In genomic region chr12:108635997-108636808, GRCh38 we compare ENCODE assay signal across 11 cellular contexts. TPM values are rescaled to one million over a fixed set of nuclear protein-coding genes. Genes with fewer than 3 reads are reported as not detected.
DNase-seq lines count a peak whose midpoint lies in the region; ATAC-seq and TF ChIP-seq lines count a peak whose summit lies in the region.
"Had no signal": no experiment of that assay in that cellular context is flagged by ENCODE, and none has a peak within 500 bp of the region (broad histone marks: within the 10 kb centered on the region; RNA-seq: fewer than 3 reads in every experiment).

No MANE protein-coding gene starts in this region.

- no peaks in the 10 kb centered on the region for H3K9me3 Mint-ChIP-seq in CD8-positive, alpha-beta T cell
- H3K9me3 Mint-ChIP-seq: endodermal cell had no signal

- peaks cover 59% of the 10 kb centered on the region for H3K4me1 Mint-ChIP-seq in CD8-positive, alpha-beta T cell (ENCODE audit: low read depth)

- H3F3A ChIP-seq in SU-DHL-6 (ENCODE audit: insufficient read depth): peaks cover 44% of the 10 kb centered on the region

- peaks cover 22% of the 10 kb centered on the region for H3K36me3 Mint-ChIP-seq in CD8-positive, alpha-beta T cell

- ATAC-seq in CD8-positive, alpha-beta T cell: no peak
- ATAC-seq in GM21381 (IDR thresholded peaks at IDR 0.05; ENCODE audit: unreplicated experiment) (peak; percentile 0), left lung (peak; percentile 50), GM21526 (IDR thresholded peaks at IDR 0.05; ENCODE audit: low FRiP score, unreplicated experiment) (no peak), HG03175 (IDR thresholded peaks at IDR 0.05; ENCODE audit: unreplicated experiment) (no peak)

- H3K9me3 ChIP-seq in CD8-positive, alpha-beta T cell (ENCODE audit: low read length): no peaks in the 10 kb centered on the region
- no peaks in the 10 kb centered on the region for H3K9me3 ChIP-seq in SU-DHL-6 (ENCODE audit: insufficient read depth, low read length)
- H3K9me3 ChIP-seq in left lung: no peaks in the 10 kb centered on the region
- H3K9me3 ChIP-seq: uterus had no signal

- H2AFZ ChIP-seq in SU-DHL-6 (ENCODE audit: low read depth, low read length, severe bottlenecking): no peak overlapping the region

- POLR2A ChIA-PET in CD8-positive, alpha-beta T cell (lab: Charles Lee): interaction anchor here (0.5 to 6.2 kb wide), 11 partner anchors 10 to 74 kb away, joined by 3 to 80 read pairs (median 5); partner anchors contain the start of genes ISCU and SART3

- H3K27me3 ChIP-seq in CD8-positive, alpha-beta T cell (ENCODE audit: insufficient read depth, low read length): no peaks in the 10 kb centered on the region
- H3K27me3 ChIP-seq in SU-DHL-6 (ENCODE audit: low read length) (no peaks in the 10 kb centered on the region; the same call in 1 of the 2 replicates), left lung (no peaks in the 10 kb centered on the region)
- H3K27me3 ChIP-seq: uterus had no signal

- no peak for TF ChIP-seq CTCF in CD8-positive, alpha-beta T cell (IDR thresholded peaks at IDR 0.05)
- TF ChIP-seq CTCF in SU-DHL-6 (IDR thresholded peaks at IDR 0.05; ENCODE audit: insufficient read depth, low read length, poor library complexity, severe bottlenecking): no peak
- TF ChIP-seq CTCF in left lung (IDR thresholded peaks at IDR 0.05): no peak

- H3K27me3 Mint-ChIP-seq in CD8-positive, alpha-beta T cell (ENCODE audit: low read depth): no peaks in the 10 kb centered on the region

- no peaks in the 10 kb centered on the region for H3K9me2 ChIP-seq in SU-DHL-6 (replicated peaks; ENCODE audit: insufficient read depth, low read length)

- CTCF ChIA-PET in CD8-positive, alpha-beta T cell (lab: Charles Lee): interaction anchor here (0.9 to 15.9 kb wide), 8 partner anchors 14 to 463 kb away, joined by 3 to 281 read pairs (median 50); partner anchors contain the start of genes ISCU and SART3

- no peaks in the 10 kb centered on the region for H4K20me1 ChIP-seq in SU-DHL-6 (ENCODE audit: low read depth, low read length)

- peak overlapping the region; percentile 100 for H3K27ac Mint-ChIP-seq in CD8-positive, alpha-beta T cell
- H3K27ac Mint-ChIP-seq: endodermal cell had no signal

- intact Hi-C loops in CD8-positive, alpha-beta T cell (cut with DNase I, micrococcal nuclease): loop anchor here (1.0 to 10.0 kb wide), 4 partner anchors 99 to 459 kb away; partner anchors contain the start of genes ALKBH2 (in 1 of the 2), CORO1C (in 1 of the 2), SSH1 (in 1 of the 2) and UNG (in 1 of the 2)
- intact Hi-C loops in left lung (cut with DNase I): no loop called here

- peak overlapping the region; percentile 100 for H3K4me3 Mint-ChIP-seq in CD8-positive, alpha-beta T cell
- H3K4me3 Mint-ChIP-seq: endodermal cell had no signal

- peak overlapping the region; percentile 91 for H3K27ac ChIP-seq in CD8-positive, alpha-beta T cell (ENCODE audit: low read depth, low read length)
- H3K27ac ChIP-seq in SU-DHL-6 (ENCODE audit: low read depth, low read length): peak overlapping the region; percentile 96
- peak overlapping the region; percentile 84 to 94 for H3K27ac ChIP-seq in left lung
- H3K27ac ChIP-seq: uterus had no signal

- H3K36me3 ChIP-seq in CD8-positive, alpha-beta T cell (ENCODE audit: insufficient read depth, low read length): no peaks in the 10 kb centered on the region
- H3K36me3 ChIP-seq in SU-DHL-6 (ENCODE audit: low read length): no peaks in the 10 kb centered on the region
- no peaks in the 10 kb centered on the region for H3K36me3 ChIP-seq in left lung
- H3K36me3 ChIP-seq: uterus had no signal

- no peak overlapping the region for H3K9ac ChIP-seq in SU-DHL-6 (ENCODE audit: low read length)

- peaks cover 49% of the 10 kb centered on the region for H3K4me1 ChIP-seq in CD8-positive, alpha-beta T cell (ENCODE audit: insufficient read depth, low read length)
- H3K4me1 ChIP-seq in left lung: peaks cover 18 to 82% of the 10 kb centered on the region in 2 donors

- peak in 1 of 7 experiments; percentile 39 for DNase-seq in CD8-positive, alpha-beta T cell
- DNase-seq in left lung: no peak
- no peak for DNase-seq in stimulated activated CD4-positive, alpha-beta T cell treated with anti-CD3 and anti-CD28 coated beads, Interleukin-4, amount 100 ng/mL, for 24 hours
- no peak for DNase-seq in stimulated activated naive CD4-positive, alpha-beta T cell treated with Interleukin-2 at 50 U/mL for 16 hours (lab: John Stamatoyannopoulos, UW)
- DNase-seq: NCI-H446, uterus had no signal

- H3K4me2 ChIP-seq in SU-DHL-6 (ENCODE audit: low read depth, low read length, poor library complexity, severe bottlenecking): peak overlapping the region; percentile 64

- no peaks in the 10 kb centered on the region for H3K79me2 ChIP-seq in SU-DHL-6 (ENCODE audit: insufficient read depth, low read length)

- H3K4me3 ChIP-seq in CD8-positive, alpha-beta T cell (ENCODE audit: low read depth, low read length): peak overlapping the region; percentile 71
- H3K4me3 ChIP-seq in SU-DHL-6 (ENCODE audit: insufficient read depth, low read length, poor library complexity, severe bottlenecking) (peak overlapping the region; percentile 13), left lung (no peak overlapping the region)
- H3K4me3 ChIP-seq: uterus had no signal

RNA-seq across cellular contexts. Expression of gene SELPLG, which starts 2.5 kb away (rescaled TPM):
- 10 to 100 TPM; 30.4 to 32.3 TPM for total RNA-seq in CD8-positive, alpha-beta T cell
- total RNA-seq in left lung: 10 to 100 TPM; 28.3 to 61.0 TPM

RNA-seq across cellular contexts. Expression of gene TMEM119, which starts 38.3 kb away (rescaled TPM):
- total RNA-seq in CD8-positive, alpha-beta T cell: 1 to 10 TPM; 1.2 to 1.9 TPM
- 10 to 100 TPM; 50.5 to 90.9 TPM for total RNA-seq in left lung

Comparison
In these comparisons a context has a peak if more than half of its experiments do, and no peak if none do; other contexts are left out.
1. ATAC-seq: peak in GM21381 (single experiment) and left lung (single experiment); none in CD8-positive, alpha-beta T cell (single experiment), GM21526 (single experiment) and HG03175 (single experiment).
2. H3K4me3 ChIP-seq: peak in CD8-positive, alpha-beta T cell (single experiment) and SU-DHL-6 (single experiment); none in left lung (0 of 2).
3. RNA of gene TMEM119, which starts 38.3 kb away (total RNA-seq): 50.5 to 90.9 TPM in left lung; 1.2 to 1.9 TPM in CD8-positive, alpha-beta T cell; every median in the first group is over 10 times any median in the second.
4. intact Hi-C loops: an anchor here in CD8-positive, alpha-beta T cell (1.0 to 10.0 kb wide); none called in left lung.
5. Peak in every context shown above with its lines, with median percentiles within 50 percentile points of each other: H3K27ac ChIP-seq.